Comparison of ENCODE assay signal across 8 cellular contexts in genomic region chr6:43454290-43455033, GRCh38. TPM values are rescaled to one million over a fixed set of nuclear protein-coding genes. Genes with fewer than 3 reads are reported as not detected.
DNase-seq lines count a peak whose midpoint lies in the region; ATAC-seq and TF ChIP-seq lines count a peak whose summit lies in the region.

No MANE protein-coding gene starts in this region.

- ATAC-seq in HG03521 (IDR thresholded peaks at IDR 0.05; ENCODE audit: unreplicated experiment) (peak; percentile 66), mucosa of descending colon (peak; percentile 93), HG03135 (IDR thresholded peaks at IDR 0.05; ENCODE audit: unreplicated experiment) (no peak)

- H3K9me3 Mint-ChIP-seq in activated T-cell treated with anti-CD3 and anti-CD28 coated beads, Interleukin-2, amount 50 U/mL, for 24 hours = no peaks in the 10 kb centered on the region

- TF ChIP-seq POLR2A in erythroblast (IDR thresholded peaks at IDR 0.05; ENCODE audit: low read length) = no peak

- peak overlapping the region; percentile 72 for H3K4me3 Mint-ChIP-seq in activated T-cell treated with anti-CD3 and anti-CD28 coated beads, Interleukin-2, amount 50 U/mL, for 24 hours

- H3K27ac Mint-ChIP-seq in activated T-cell treated with anti-CD3 and anti-CD28 coated beads, Interleukin-2, amount 50 U/mL, for 24 hours = peak overlapping the region; percentile 9

- no peaks in the 10 kb centered on the region for H3K36me3 ChIP-seq in mucosa of descending colon (ENCODE audit: low read depth)

- peaks cover 15% of the 10 kb centered on the region for H3K4me1 Mint-ChIP-seq in activated T-cell treated with anti-CD3 and anti-CD28 coated beads, Interleukin-2, amount 50 U/mL, for 24 hours (ENCODE audit: low read depth)

- peaks cover 8% of the 10 kb centered on the region for H3K4me1 ChIP-seq in mucosa of descending colon (ENCODE audit: low read depth)

- no peak overlapping the region for H3K4me3 ChIP-seq in mucosa of descending colon

- peak; percentile 97 for TF ChIP-seq CTCF in mucosa of descending colon (IDR thresholded peaks at IDR 0.05)

- H3K9me3 ChIP-seq in mucosa of descending colon = no peaks in the 10 kb centered on the region

- DNase-seq in Daoy (ENCODE audit: low read depth) (peak; percentile 87), OCI-M1 (lab: John Stamatoyannopoulos, UW) (peak; percentile 87), erythroblast (lab: John Stamatoyannopoulos, UW) (peak; percentile 78 to 84), mucosa of descending colon (peak; percentile 83 to 91 (median 88))
- DNase-seq in activated T-cell treated with anti-CD3 and anti-CD28 coated beads, Interleukin-2, amount 50 U/mL, for 24 hours = peak; percentile 82
- peak; percentile 37 to 45 for DNase-seq in stimulated activated CD8-positive, alpha-beta memory T cell treated with anti-CD3 and anti-CD28 coated beads, Interleukin-2, amount 100 ng/mL, for 1 hour (ENCODE audit: low read depth in 2 of 2)

- intact Hi-C loops in mucosa of descending colon (cut with DNase I, micrococcal nuclease) = loop anchor here (5.0 to 10.0 kb wide), 2 partner anchors 50 to 53 kb away; no protein-coding TSS in a partner anchor

- peaks cover 37% of the 10 kb centered on the region for H3K36me3 Mint-ChIP-seq in activated T-cell treated with anti-CD3 and anti-CD28 coated beads, Interleukin-2, amount 50 U/mL, for 24 hours (ENCODE audit: low read depth)

- H3K27me3 Mint-ChIP-seq in activated T-cell treated with anti-CD3 and anti-CD28 coated beads, Interleukin-2, amount 50 U/mL, for 24 hours = peaks cover 12% of the 10 kb centered on the region

RNA-seq across cellular contexts. Expression of gene DLK2, which starts 0.9 kb away (rescaled TPM):
- 1.4 and 2.4 TPM in 2 replicates for total RNA-seq in Daoy (2014; rRNA removed; shearing (Covaris generic))
- total RNA-seq in mucosa of descending colon = under 1 TPM in 1 of 3 donors, not detected in 2; 0.47 TPM

RNA-seq across cellular contexts. Expression of gene TJAP1, which starts 22.9 kb away (rescaled TPM):
- total RNA-seq in Daoy (2014; rRNA removed; shearing (Covaris generic)) = 16.8 and 16.9 TPM in 2 replicates
- 10 to 100 TPM; 20.8 to 33.8 (median 26.3) TPM for total RNA-seq in mucosa of descending colon

RNA-seq across cellular contexts. Expression of gene ABCC10, which starts 27.1 kb away (rescaled TPM):
- total RNA-seq in Daoy (2014; rRNA removed; shearing (Covaris generic)) = 7.9 and 32.4 TPM in 2 replicates
- 10 to 100 TPM; 25.3 to 43.3 (median 37.4) TPM for total RNA-seq in mucosa of descending colon

RNA-seq across cellular contexts. Expression of gene LRRC73, which starts 55.7 kb away (rescaled TPM):
- total RNA-seq in Daoy (2014; rRNA removed; shearing (Covaris generic)) = 2.1 TPM in 1 of 2 replicates, not detected in the other
- total RNA-seq in mucosa of descending colon = 1 to 10 TPM in 1 of 3 donors, under 1 TPM in 2; 0.23 to 1.2 (median 0.46) TPM
